Comparison of ENCODE assay signal across 8 cellular contexts in genomic region chr11:62694455-62695167, GRCh38. TPM values are rescaled to one million over a fixed set of nuclear protein-coding genes. Genes with fewer than 3 reads are reported as not detected.
DNase-seq lines count a peak whose midpoint lies in the region; ATAC-seq and TF ChIP-seq lines count a peak whose summit lies in the region.

No MANE protein-coding gene starts in this region.

- intact Hi-C loops in mammary epithelial cell (cut with micrococcal nuclease): loop anchor here (1.0 to 2.0 kb wide), 3 partner anchors 14 to 299 kb away; no protein-coding TSS in a partner anchor

- BruUV-seq in mammary epithelial cell (replicated peaks; lab: Mats Ljungman, UMichigan): no TSS peak

- no peaks in the 10 kb centered on the region for H3K9me3 ChIP-seq in mammary epithelial cell (replicated peaks; ENCODE audit: insufficient read depth, low read length)

- H4K20me1 ChIP-seq in mammary epithelial cell (ENCODE audit: insufficient read depth, low read length): no peaks in the 10 kb centered on the region

- no peak overlapping the region for H3K4me2 ChIP-seq in mammary epithelial cell (ENCODE audit: insufficient read depth, low read depth, low read length)

- no peaks in the 10 kb centered on the region for H3K79me2 ChIP-seq in mammary epithelial cell (ENCODE audit: insufficient read depth, low read length)

- H3K4me3 ChIP-seq in WI38 (ENCODE audit: low read depth, low read length) (no peak overlapping the region), mammary epithelial cell (replicated peaks in 1 of 3; ENCODE audit: insufficient read depth in 1 of 3, low read depth in 2 of 3, low read length in 3 of 3) (no peak overlapping the region)

- peaks cover 10% of the 10 kb centered on the region for H3K36me3 ChIP-seq in mammary epithelial cell (ENCODE audit: insufficient read depth, low read length)

- ATAC-seq in HG02588 (IDR thresholded peaks at IDR 0.05; ENCODE audit: unreplicated experiment): no peak

- dilution Hi-C loops in mammary epithelial cell (cut with HindIII; ENCODE audit: low sequenced_read_pairs): loop anchor here (5.0 kb wide), 1 partner anchor 37 kb away; no protein-coding TSS in a partner anchor

- no peaks in the 10 kb centered on the region for H3K27me3 ChIP-seq in mammary epithelial cell (ENCODE audit: insufficient read depth, low read length)

- DNase-seq in DMS153 treated with DMSO at 0.1 percent for 48 hours (lab: John Stamatoyannopoulos, UW; ENCODE audit: unreplicated experiment) (peak; percentile 44), DMS153 (lab: John Stamatoyannopoulos, UW) (no peak), NCI-H1694 (lab: John Stamatoyannopoulos, UW) (peak; percentile 48), mammary epithelial cell (peak; percentile 52), iris pigment epithelial cell (ENCODE audit: low read depth) (peak; percentile 79)
- DNase-seq in stimulated activated CD4-positive, alpha-beta T cell treated with anti-CD3 and anti-CD28 coated beads, Interleukin-1b, Interleukin-23, amount 100 ng/mL, for 24 hours (ENCODE audit: low read depth in 4 of 4, low spot score in 1 of 4): peak in 3 of 4 experiments; percentile 52 to 63 (median 62)

- in situ Hi-C loops in mammary epithelial cell (cut with MboI; ENCODE audit: low sequenced_read_pairs in 2 of 2): loop anchor here (10.0 kb wide), 2 partner anchors 290 to 300 kb away; no protein-coding TSS in a partner anchor

- no peaks in the 10 kb centered on the region for H3K4me1 ChIP-seq in mammary epithelial cell (ENCODE audit: insufficient read depth, low read length)

- 55% methylated on average over 14 of the region's 14 CpGs for WGBS in mammary epithelial cell (ENCODE audit: low coverage, missing lambda C conversion rate)

- H3K27ac ChIP-seq in mammary epithelial cell (ENCODE audit: insufficient read depth, low read depth, low read length): no peak overlapping the region

- CTCF ChIA-PET in mammary epithelial cell (lab: Charles Lee; ENCODE audit: low non-redundant PET): interaction anchor here (0.5 to 1.1 kb wide), 3 partner anchors 14 to 299 kb away, joined by 3 to 7 read pairs (median 4); no protein-coding TSS in a partner anchor

- H2AFZ ChIP-seq in mammary epithelial cell (ENCODE audit: low read depth, low read length): no peak overlapping the region

- no peak overlapping the region for H3K9ac ChIP-seq in mammary epithelial cell (ENCODE audit: insufficient read depth, low read length)

- TF ChIP-seq CTCF in WI38 (IDR thresholded peaks at IDR 0.05; ENCODE audit: low read depth, low read length): peak; percentile 79
- TF ChIP-seq CTCF in mammary epithelial cell (conservative IDR thresholded peaks at IDR 0.05 in 1 of 2, IDR thresholded peaks at IDR 0.05 in 1 of 2; ENCODE audit: extremely low read depth in 1 of 2, insufficient read depth in 1 of 2, low read depth in 1 of 2, low read length in 2 of 2): peak; percentile 79 to 87

RNA-seq across cellular contexts. Expression of gene LRRN4CL, which starts 5.3 kb away (rescaled TPM):
- under 1 TPM; 0.24 to 0.33 TPM for total RNA-seq in mammary epithelial cell
- 0.01 TPM for polyA plus RNA-seq in mammary epithelial cell
- not detected for polyA minus RNA-seq in mammary epithelial cell

RNA-seq across cellular contexts. Expression of gene BSCL2, which starts 12.6 kb away (rescaled TPM):
- total RNA-seq in mammary epithelial cell: 10 to 100 TPM; 30.0 to 44.2 TPM
- polyA plus RNA-seq in mammary epithelial cell: 58.9 TPM
- 147 TPM for polyA minus RNA-seq in mammary epithelial cell

RNA-seq across cellular contexts. Expression of gene GNG3, which starts 12.9 kb away (rescaled TPM):
- not detected for total RNA-seq in mammary epithelial cell
- 0.07 TPM for polyA plus RNA-seq in mammary epithelial cell
- polyA minus RNA-seq in mammary epithelial cell: not detected

RNA-seq across cellular contexts. Expression of gene UBXN1, which starts 15.7 kb away (rescaled TPM):
- 10 to 100 TPM; 63.7 to 93.1 TPM for total RNA-seq in mammary epithelial cell
- polyA plus RNA-seq in mammary epithelial cell: 61.8 TPM
- polyA minus RNA-seq in mammary epithelial cell: 18.6 TPM

RNA-seq across cellular contexts. Expression of gene LBHD1, which starts 22.5 kb away (rescaled TPM):
- total RNA-seq in mammary epithelial cell: 1 to 10 TPM; 5.3 to 8.7 TPM
- 9.2 TPM for polyA plus RNA-seq in mammary epithelial cell
- 21.4 TPM for polyA minus RNA-seq in mammary epithelial cell
